ENCODE assay signal across 18 cellular contexts in genomic region chr14:100790785-100791667, GRCh38. TPM values are rescaled to one million over a fixed set of nuclear protein-coding genes. Genes with fewer than 3 reads are reported as not detected.
DNase-seq lines count a peak whose midpoint lies in the region; ATAC-seq and TF ChIP-seq lines count a peak whose summit lies in the region.
"Had no signal": no experiment of that assay in that cellular context is flagged by ENCODE, and none has a peak within 500 bp of the region (broad histone marks: within the 10 kb centered on the region; RNA-seq: fewer than 3 reads in every experiment).

No MANE protein-coding gene starts in this region.

- no peak overlapping the region for H3K9ac ChIP-seq in mesenchymal stem cell (ENCODE audit: low read length)

- DNase-seq in ACHN (peak; percentile 24), NCI-H2227 treated with DMSO at 0.1 percent for 48 hours (lab: John Stamatoyannopoulos, UW) (peak; percentile 62), epithelial cell of esophagus (ENCODE audit: low read depth) (peak; percentile 58), mesenchymal stem cell (peak; percentile 86), left colon (no peak), NCI-H2171 (lab: John Stamatoyannopoulos, UW) (no peak), GF-D8 (lab: John Stamatoyannopoulos, UW) (no peak)
- DNase-seq: activated CD8-positive, alpha-beta T cell treated with anti-CD3 and anti-CD28 coated beads, Interleukin-2, amount 10 ng/mL, durations not matched to agents 7 days and 5 days; COR-L47; endodermal cell; NCI-H1436; NCI-H226; NK-92 treated with Interleukin-12 subunit alpha and Interleukin-12 subunit beta, amount 100 ng/mL, for 24 hours had no signal

- 75% methylated on average over 22 of the region's 22 CpGs for WGBS in mesenchymal stem cell

- no peak overlapping the region for H2AFZ ChIP-seq in mesenchymal stem cell (ENCODE audit: low read depth, low read length)

- TF ChIP-seq CTCF in epithelial cell of esophagus (IDR thresholded peaks at IDR 0.05; ENCODE audit: insufficient read depth, low read depth, low read length, missing control alignments) = no peak

- no peaks in the 10 kb centered on the region for H3K36me3 ChIP-seq in mesenchymal stem cell (ENCODE audit: control insufficient read depth in 1 of 2, insufficient read depth in 2 of 2, low read depth in 1 of 2, low read length in 2 of 2)
- H3K36me3 ChIP-seq: adrenal gland, suprapubic skin had no signal

- peak overlapping the region; percentile 71 for H2BK15ac ChIP-seq in mesenchymal stem cell (ENCODE audit: low read depth, poor library complexity, severe bottlenecking)

- peak overlapping the region; percentile 75 for H4K91ac ChIP-seq in mesenchymal stem cell (ENCODE audit: low read length)

- intact Hi-C loops in left colon (cut with DNase I, micrococcal nuclease) = no loop called here

- no peak overlapping the region for H3K27ac ChIP-seq in mesenchymal stem cell (ENCODE audit: low read length, poor library complexity, severe bottlenecking)
- H3K27ac ChIP-seq: RWPE1, skin epidermis, suprapubic skin had no signal

- H3K4me1 ChIP-seq in mesenchymal stem cell (ENCODE audit: control insufficient read depth, insufficient read depth, low read depth, low read length) = no peaks in the 10 kb centered on the region
- H3K4me1 ChIP-seq: suprapubic skin had no signal

- H2AK5ac ChIP-seq in mesenchymal stem cell (ENCODE audit: low read length, severe bottlenecking) = no peak overlapping the region

- H2BK12ac ChIP-seq in mesenchymal stem cell (ENCODE audit: low read length in 2 of 2) = peak overlapping the region; percentile 31 to 84

- H3K23ac ChIP-seq in mesenchymal stem cell (ENCODE audit: low read length in 2 of 2) = no peak overlapping the region

- no peaks in the 10 kb centered on the region for H3K79me1 ChIP-seq in mesenchymal stem cell (replicated peaks; ENCODE audit: low read length, poor library complexity, severe bottlenecking)

- no peak overlapping the region for H3K4me2 ChIP-seq in mesenchymal stem cell (ENCODE audit: low read length, poor library complexity, severe bottlenecking)

- H3K4me3 ChIP-seq in epithelial cell of esophagus (ENCODE audit: low read length) (no peak overlapping the region), mesenchymal stem cell (ENCODE audit: insufficient read depth in 1 of 2, low read depth in 1 of 2, low read length in 2 of 2) (no peak overlapping the region)
- H3K4me3 ChIP-seq: adrenal gland, skin epidermis, suprapubic skin had no signal

- ATAC-seq in left colon (no peak), GM18519 (IDR thresholded peaks at IDR 0.05; ENCODE audit: low FRiP score, unreplicated experiment) (no peak)
- ATAC-seq: activated CD8-positive, alpha-beta T cell treated with anti-CD3 and anti-CD28 coated beads, Interleukin-2, amount 10 ng/mL, durations not matched to agents 7 days and 5 days had no signal

- H4K8ac ChIP-seq in mesenchymal stem cell (ENCODE audit: low read length) = peak overlapping the region; percentile 80

- H3K14ac ChIP-seq in mesenchymal stem cell (ENCODE audit: low read length in 2 of 2) = peak overlapping the region in 1 of 2 experiments; percentile 28

- H2BK5ac ChIP-seq in mesenchymal stem cell (ENCODE audit: low read depth, low read length, poor library complexity, severe bottlenecking) = no peak overlapping the region

- H3K9me3 ChIP-seq in mesenchymal stem cell (ENCODE audit: control insufficient read depth, low read length) = no peaks in the 10 kb centered on the region
- H3K9me3 ChIP-seq: adrenal gland, suprapubic skin had no signal

- H3K4ac ChIP-seq in mesenchymal stem cell (ENCODE audit: low read depth in 1 of 2, low read length in 2 of 2) = peak overlapping the region in 1 of 2 experiments; percentile 27

- peak overlapping the region; percentile 2 for H2BK120ac ChIP-seq in mesenchymal stem cell (ENCODE audit: low read depth, low read length)

- in situ Hi-C loops in ACHN (cut with HindIII; ENCODE audit: low pct_ligation_motif_present, low pct_unique_long_range_greater_than_20kb, low sequenced_read_pairs) = no loop called here

- H3K27me3 ChIP-seq in mesenchymal stem cell (ENCODE audit: control insufficient read depth in 1 of 2, insufficient read depth in 1 of 2, low read length in 2 of 2) = peaks cover 8 to 40% of the 10 kb centered on the region in 2 experiments
- H3K27me3 ChIP-seq: adrenal gland had no signal

- H3K18ac ChIP-seq in mesenchymal stem cell (ENCODE audit: low read depth in 1 of 2, low read length in 2 of 2) = peak overlapping the region; percentile 67 to 69

RNA-seq across cellular contexts. Expression of gene MEG3, which starts 34.9 kb away (rescaled TPM):
- 0.12 TPM for polyA plus RNA-seq in mesenchymal stem cell (2013, experiment 1 of 2)
- 0.01 TPM for polyA plus RNA-seq in mesenchymal stem cell (2013, experiment 2 of 2)
- 10 to 100 TPM in 1 of 2 donors, 1 to 10 TPM in 1; 8.1 to 13.0 TPM for total RNA-seq in left colon
- total RNA-seq: activated CD8-positive, alpha-beta T cell treated with anti-CD3 and anti-CD28 coated beads, Interleukin-2, amount 10 ng/mL, durations not matched to agents 7 days and 5 days had no signal

Comparison
In these comparisons a context has a peak if more than half of its experiments do, and no peak if none do; other contexts are left out.
1. DNase-seq: peak in ACHN (single experiment), NCI-H2227 treated with DMSO at 0.1 percent for 48 hours (single experiment), epithelial cell of esophagus (single experiment) and mesenchymal stem cell (single experiment); none in left colon (0 of 2), NCI-H2171 (single experiment) and GF-D8 (single experiment).